Comparison of ENCODE assay signal across 8 cellular contexts in genomic region chr7:73683056-73683915, GRCh38. TPM values are rescaled to one million over a fixed set of nuclear protein-coding genes. Genes with fewer than 3 reads are reported as not detected.
A peak's percentile ranks its signal among the peaks of the same experiment; 100 is the strongest.
DNase-seq lines count a peak whose midpoint lies in the region; ATAC-seq and TF ChIP-seq lines count a peak whose summit lies in the region.

TSS of gene BUD23 (plus strand) at chr7:73683597. CDS start at chr7:73683626, 29 bp downstream.
TSS of gene DNAJC30 (minus strand) at chr7:73683453. CDS start at chr7:73683423, 30 bp downstream.

- H3K27me3 ChIP-seq in GM06990 (replicated peaks; ENCODE audit: control insufficient read depth, insufficient read depth, low read length), result no peaks in the 10 kb centered on the region
- no peaks in the 10 kb centered on the region for H3K27me3 ChIP-seq in thoracic aorta (replicated peaks; ENCODE audit: insufficient read depth)

- peak; percentile 89 for TF ChIP-seq POLR2A in NB4 (IDR thresholded peaks at IDR 0.05; ENCODE audit: extremely low read depth, insufficient read length)

- peak; percentile 93 for DNase-seq in GM06990 (ENCODE audit: extremely low read depth, insufficient read length)
- peak; percentile 99 for DNase-seq in NB4 (ENCODE audit: low read depth)
- DNase-seq in SK-N-DZ (ENCODE audit: low spot score), result peak; percentile 89
- peak; percentile 95 for DNase-seq in activated naive CD4-positive, alpha-beta T cell treated with anti-CD3 and anti-CD28 coated beads, Interleukin-2, amount 50 U/mL, for 16 hours
- DNase-seq in glomerular endothelial cell (ENCODE audit: extremely low read depth, low read depth, low spot score), result peak; percentile 54
- peak; percentile 92 for DNase-seq in omental fat pad (ENCODE audit: low spot score)
- peak; percentile 98 for DNase-seq in thoracic aorta (ENCODE audit: low spot score)

- H3K27ac ChIP-seq in thoracic aorta, result peak within 1 kb of the TSS; percentile 73 to 87

- TF ChIP-seq CTCF in GM06990 (IDR thresholded peaks at IDR 0.05; ENCODE audit: insufficient read depth, low read length, poor library complexity, severe bottlenecking) (no peak), NB4 (IDR thresholded peaks at IDR 0.05; ENCODE audit: low read depth, low read length) (no peak), omental fat pad (IDR thresholded peaks at IDR 0.05) (no peak), thoracic aorta (IDR thresholded peaks at IDR 0.05) (no peak)

- H3K4me1 ChIP-seq in thoracic aorta (ENCODE audit: control insufficient read depth in 1 of 2, low read depth in 2 of 2), result peaks cover 15 to 32% of the 10 kb centered on the region in 2 donors

- ATAC-seq in HG02571 (IDR thresholded peaks at IDR 0.05; ENCODE audit: unreplicated experiment) (peak; percentile 93), omental fat pad (ENCODE audit: low FRiP score) (peak; percentile 94), thoracic aorta (ENCODE audit: insufficient number of reproducible peaks, low FRiP score, low read depth) (peak; percentile 95)

- H3K36me3 ChIP-seq in GM06990 (ENCODE audit: control insufficient read depth, insufficient read depth, low read length), result peaks cover 13% of the 10 kb centered on the region
- peaks cover 9% of the 10 kb centered on the region for H3K36me3 ChIP-seq in thoracic aorta

- H3K9me3 ChIP-seq in thoracic aorta, result no peaks in the 10 kb centered on the region

- H3K4me3 ChIP-seq in GM06990 (replicated peaks; ENCODE audit: low read depth, low read length), result peak within 1 kb of the TSS; percentile 83
- peak within 1 kb of the TSS; percentile 99 for H3K4me3 ChIP-seq in NB4 (ENCODE audit: low read depth, low read length)
- H3K4me3 ChIP-seq in thoracic aorta, result peak within 1 kb of the TSS; percentile 97

RNA-seq across cellular contexts. Expression of gene BUD23, which starts in this region (rescaled TPM):
- polyA plus RNA-seq in SK-N-DZ (2014; cell fraction: cytosol; rRNA removed), result 54.7 and 61.5 TPM in 2 replicates
- polyA plus RNA-seq in SK-N-DZ (2014; cell fraction: nucleus; rRNA removed), result 31.6 and 34.5 TPM in 2 replicates
- 57.3 and 59.3 TPM in 2 replicates for total RNA-seq in glomerular endothelial cell
- 10 to 100 TPM; 28.8 to 52.2 (median 45.0) TPM for total RNA-seq in omental fat pad
- total RNA-seq in thoracic aorta, result 10 to 100 TPM; 36.9 to 51.0 TPM

RNA-seq across cellular contexts. Expression of gene DNAJC30, which starts in this region (rescaled TPM):
- 1.4 and 2.0 TPM in 2 replicates for polyA plus RNA-seq in SK-N-DZ (2014; cell fraction: cytosol; rRNA removed)
- 1.1 and 2.0 TPM in 2 replicates for polyA plus RNA-seq in SK-N-DZ (2014; cell fraction: nucleus; rRNA removed)
- total RNA-seq in glomerular endothelial cell, result 4.6 and 5.4 TPM in 2 replicates
- 1 to 10 TPM; 4.0 to 5.3 (median 4.7) TPM for total RNA-seq in omental fat pad
- total RNA-seq in thoracic aorta, result 1 to 10 TPM; 3.9 to 7.8 TPM

Comparison
In these comparisons a context has a peak if more than half of its experiments do, and no peak if none do; other contexts are left out.
1. Peak in every context shown above with its lines: DNase-seq, ATAC-seq, H3K4me3 ChIP-seq and H3K27ac ChIP-seq.